Comparison of ENCODE assay signal across 12 cellular contexts in the genomic region with DNA sequence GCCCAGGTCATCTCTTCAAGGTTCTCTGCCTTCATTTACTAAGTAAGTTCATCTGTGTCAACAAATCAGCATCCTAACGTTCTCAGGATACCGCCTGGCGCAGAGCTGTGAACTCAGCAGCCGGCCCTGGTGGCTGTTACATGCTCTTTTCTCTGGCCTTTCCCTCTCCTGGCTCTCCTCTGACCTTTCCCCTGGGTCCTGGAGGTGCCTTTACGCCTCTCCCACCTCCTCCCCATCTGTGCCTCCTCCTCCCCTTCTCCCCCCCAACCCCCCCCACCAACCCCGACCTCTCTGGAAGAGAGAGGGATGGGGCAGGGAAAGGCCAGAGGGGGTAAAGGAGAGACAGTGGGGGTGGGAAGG. TPM values are rescaled to one million over a fixed set of nuclear protein-coding genes. Genes with fewer than 3 reads are reported as not detected.
DNase-seq lines count a peak whose midpoint lies in the region; ATAC-seq lines count a peak whose summit lies in the region.
"Had no signal": no experiment of that assay in that cellular context is flagged by ENCODE, and none has a peak within 500 bp of the region (broad histone marks: within the 10 kb centered on the region; RNA-seq: fewer than 3 reads in every experiment).

No MANE protein-coding gene starts in this region.

- peak overlapping the region; percentile 60 for H3K27ac ChIP-seq in layer of hippocampus (ENCODE audit: low read depth, low read length)
- no peak overlapping the region for H3K27ac ChIP-seq in caudate nucleus (ENCODE audit: low read depth, low read length)

- peaks cover 32% of the 10 kb centered on the region for H3K36me3 Mint-ChIP-seq in activated CD4-positive, alpha-beta T cell treated with anti-CD3 and anti-CD28 coated beads for 36 hours (ENCODE audit: low read depth)
- H3K36me3 Mint-ChIP-seq in activated T-cell treated with anti-CD3 and anti-CD28 coated beads, Interleukin-2, amount 50 U/mL, for 4 hours (ENCODE audit: insufficient read depth), result peaks cover 8% of the 10 kb centered on the region

- CTCF ChIA-PET in activated CD4-positive, alpha-beta T cell treated with anti-CD3 and anti-CD28 coated beads for 36 hours (lab: Charles Lee), result interaction anchor here (0.5 to 8.3 kb wide), 4 partner anchors 13 to 128 kb away, joined by 3 to 87 read pairs (median 8); a partner anchor contains a TSS

- ATAC-seq in activated CD4-positive, alpha-beta T cell treated with anti-CD3 and anti-CD28 coated beads for 36 hours, result no peak
- no peak for ATAC-seq in activated T-cell treated with anti-CD3 and anti-CD28 coated beads, Interleukin-2, amount 50 U/mL, for 4 hours
- no peak for ATAC-seq in stimulated activated naive CD8-positive, alpha-beta T cell treated with anti-CD3 and anti-CD28 coated beads, Interleukin-15, Interleukin-2, amounts not matched to agents 100 U/mL and 50 U/mL, for 24 hours
- ATAC-seq: activated CD4-positive, CD25-positive, alpha-beta regulatory T cell treated with anti-CD3 and anti-CD28 coated beads, Interleukin-2, amount 50 U/mL, for 24 hours had no signal

- peak; percentile 52 for DNase-seq in activated CD4-positive, alpha-beta T cell treated with anti-CD3 and anti-CD28 coated beads for 36 hours
- DNase-seq in activated CD4-positive, alpha-beta T cell treated with anti-CD3 and anti-CD28 coated beads, Interleukin-2, amount 50 U/mL, for 48 hours, result no peak
- no peak for DNase-seq in activated T-cell treated with anti-CD3 and anti-CD28 coated beads, Interleukin-2, amount 50 U/mL, for 4 hours
- peak; percentile 32 for DNase-seq in stimulated activated naive CD8-positive, alpha-beta T cell treated with anti-CD3 and anti-CD28 coated beads, Interleukin-15, Interleukin-2, amounts not matched to agents 100 U/mL and 50 U/mL, for 24 hours
- DNase-seq in germinal center (ENCODE audit: low spot score) (no peak), caudate nucleus (lab: John Stamatoyannopoulos, UW) (no peak), NCI-H2081 (lab: John Stamatoyannopoulos, UW) (no peak)
- DNase-seq: 8988T, islet precursor cell, NCI-H345 had no signal

- POLR2A ChIA-PET in activated CD4-positive, alpha-beta T cell treated with anti-CD3 and anti-CD28 coated beads for 36 hours (lab: Charles Lee), result interaction anchor here (0.6 to 2.7 kb wide), 4 partner anchors 10 to 453 kb away, joined by 3 to 21 read pairs (median 3); no protein-coding TSS in a partner anchor

- no peaks in the 10 kb centered on the region for H3K9me3 Mint-ChIP-seq in activated CD4-positive, alpha-beta T cell treated with anti-CD3 and anti-CD28 coated beads for 36 hours (ENCODE audit: low read depth)
- no peaks in the 10 kb centered on the region for H3K9me3 Mint-ChIP-seq in activated T-cell treated with anti-CD3 and anti-CD28 coated beads, Interleukin-2, amount 50 U/mL, for 4 hours

- no peaks in the 10 kb centered on the region for H3K27me3 ChIP-seq in layer of hippocampus (ENCODE audit: control insufficient read depth, insufficient read depth, low read length)

- H3K27ac Mint-ChIP-seq in activated CD4-positive, alpha-beta T cell treated with anti-CD3 and anti-CD28 coated beads for 36 hours, result peak overlapping the region; percentile 97

- peaks cover 96% of the 10 kb centered on the region for H3K4me1 Mint-ChIP-seq in activated CD4-positive, alpha-beta T cell treated with anti-CD3 and anti-CD28 coated beads for 36 hours
- H3K4me1 Mint-ChIP-seq in activated T-cell treated with anti-CD3 and anti-CD28 coated beads, Interleukin-2, amount 50 U/mL, for 4 hours (ENCODE audit: low read depth), result peaks cover 94% of the 10 kb centered on the region

- H3K27me3 Mint-ChIP-seq in activated CD4-positive, alpha-beta T cell treated with anti-CD3 and anti-CD28 coated beads for 36 hours, result no peaks in the 10 kb centered on the region
- peaks cover 3% of the 10 kb centered on the region for H3K27me3 Mint-ChIP-seq in activated T-cell treated with anti-CD3 and anti-CD28 coated beads, Interleukin-2, amount 50 U/mL, for 4 hours (ENCODE audit: low read depth)

- peak overlapping the region; percentile 50 for H3K4me3 Mint-ChIP-seq in activated CD4-positive, alpha-beta T cell treated with anti-CD3 and anti-CD28 coated beads for 36 hours
- peak overlapping the region; percentile 55 for H3K4me3 Mint-ChIP-seq in activated T-cell treated with anti-CD3 and anti-CD28 coated beads, Interleukin-2, amount 50 U/mL, for 4 hours

- intact Hi-C loops in activated CD4-positive, alpha-beta T cell treated with anti-CD3 and anti-CD28 coated beads for 36 hours (cut with DNase I, micrococcal nuclease), result no loop called here

RNA-seq across cellular contexts. Expression of a gene that starts 19.5 kb away (rescaled TPM):
- total RNA-seq in activated CD4-positive, alpha-beta T cell treated with anti-CD3 and anti-CD28 coated beads for 36 hours, result 100 to 1,000 TPM; 353 to 384 TPM
- 100 to 1,000 TPM; 209 to 331 (median 274) TPM for total RNA-seq in activated T-cell treated with anti-CD3 and anti-CD28 coated beads, Interleukin-2, amount 50 U/mL, for 4 hours

RNA-seq across cellular contexts. Expression of a gene that starts 49.9 kb away (rescaled TPM):
- 10 to 100 TPM; 31.1 to 43.2 TPM for total RNA-seq in activated CD4-positive, alpha-beta T cell treated with anti-CD3 and anti-CD28 coated beads for 36 hours
- total RNA-seq in activated T-cell treated with anti-CD3 and anti-CD28 coated beads, Interleukin-2, amount 50 U/mL, for 4 hours, result 10 to 100 TPM; 28.9 to 32.1 (median 31.0) TPM

Comparison
In these comparisons a context has a peak if more than half of its experiments do, and no peak if none do; other contexts are left out.
1. DNase-seq: peak in activated CD4-positive, alpha-beta T cell treated with anti-CD3 and anti-CD28 coated beads for 36 hours (single experiment) and stimulated activated naive CD8-positive, alpha-beta T cell treated with anti-CD3 and anti-CD28 coated beads, Interleukin-15, Interleukin-2, amounts not matched to agents 100 U/mL and 50 U/mL, for 24 hours (single experiment); none in activated CD4-positive, alpha-beta T cell treated with anti-CD3 and anti-CD28 coated beads, Interleukin-2, amount 50 U/mL, for 48 hours (0 of 2), activated T-cell treated with anti-CD3 and anti-CD28 coated beads, Interleukin-2, amount 50 U/mL, for 4 hours (single experiment), germinal center (single experiment), caudate nucleus (0 of 61) and NCI-H2081 (0 of 2).